In genomic region chr18:76873713-76874112, GRCh38 we compare ENCODE assay signal across 17 cellular contexts. TPM values are rescaled to one million over a fixed set of nuclear protein-coding genes. Genes with fewer than 3 reads are reported as not detected.
DNase-seq lines count a peak whose midpoint lies in the region; ATAC-seq and TF ChIP-seq lines count a peak whose summit lies in the region.
"Had no signal": no experiment of that assay in that cellular context is flagged by ENCODE, and none has a peak within 500 bp of the region (broad histone marks: within the 10 kb centered on the region; RNA-seq: fewer than 3 reads in every experiment).

No MANE protein-coding gene starts in this region.

- H3K36me3 Mint-ChIP-seq in activated CD4-positive, alpha-beta T cell treated with anti-CD3 and anti-CD28 coated beads for 36 hours (ENCODE audit: low read depth) = peaks cover 35% of the 10 kb centered on the region
- H3K36me3 Mint-ChIP-seq in activated T-helper 1 cell treated with anti-CD3 and anti-CD28 coated beads, Interleukin-12 subunit alpha, Interleukin-12 subunit beta, Interleukin-2, Interleukin-4 antibody, amounts not matched to agents 30 ng/mL and 10 ng/mL and 1 ng/mL, durations not matched to agents 14 hours and 24 hours and 36 hours (ENCODE audit: low read depth) = peaks cover 43% of the 10 kb centered on the region
- H3K36me3 Mint-ChIP-seq in neural crest cell (ENCODE audit: low read depth) (peaks cover 6% of the 10 kb centered on the region), T-cell (peaks cover 61% of the 10 kb centered on the region)

- POLR2A ChIA-PET in activated CD4-positive, alpha-beta T cell treated with anti-CD3 and anti-CD28 coated beads for 36 hours (lab: Charles Lee) = no interaction called here
- POLR2A ChIA-PET in T-cell (lab: Charles Lee) = no interaction called here

- peak overlapping the region; percentile 74 for H3K27ac Mint-ChIP-seq in activated CD4-positive, alpha-beta T cell treated with anti-CD3 and anti-CD28 coated beads for 36 hours
- peak overlapping the region; percentile 51 for H3K27ac Mint-ChIP-seq in activated T-helper 1 cell treated with anti-CD3 and anti-CD28 coated beads, Interleukin-12 subunit alpha, Interleukin-12 subunit beta, Interleukin-2, Interleukin-4 antibody, amounts not matched to agents 30 ng/mL and 10 ng/mL and 1 ng/mL, durations not matched to agents 14 hours and 24 hours and 36 hours
- peak overlapping the region; percentile 89 for H3K27ac Mint-ChIP-seq in neural crest cell (ENCODE audit: unreplicated experiment)
- no peak overlapping the region for H3K27ac Mint-ChIP-seq in T-cell

- no peak for DNase-seq in activated CD4-positive, alpha-beta T cell treated with anti-CD3 and anti-CD28 coated beads for 36 hours
- DNase-seq in activated CD4-positive, alpha-beta T cell treated with anti-CD3 and anti-CD28 coated beads, Interleukin-2, amount 50 U/mL, for 48 hours = no peak
- DNase-seq in DND-41 (no peak), neural crest cell (ENCODE audit: low read depth, low spot score) (no peak), NCI-H82 (lab: John Stamatoyannopoulos, UW) (no peak), T-cell (no peak), hepatic stellate cell (ENCODE audit: low spot score) (no peak)
- DNase-seq in activated T-helper 1 cell treated with anti-CD3 and anti-CD28 coated beads, Interleukin-12 subunit alpha, Interleukin-12 subunit beta, Interleukin-2, Interleukin-4 antibody, amounts not matched to agents 30 ng/mL and 10 ng/mL and 1 ng/mL, durations not matched to agents 14 hours and 24 hours and 36 hours (ENCODE audit: low spot score) = no peak
- DNase-seq: 8988T; CD8-positive, alpha-beta memory T cell; Karpas-422; NCI-H187 treated with DMSO at 0.1 percent for 48 hours; NCI-H446 treated with DMSO at 0.1 percent for 48 hours; NCI-H748 treated with DMSO at 0.1 percent for 48 hours; PC-9 had no signal

- H3K79me2 ChIP-seq in DND-41 (ENCODE audit: insufficient read depth, low read length) = no peaks in the 10 kb centered on the region

- CTCF ChIA-PET in activated CD4-positive, alpha-beta T cell treated with anti-CD3 and anti-CD28 coated beads for 36 hours (lab: Charles Lee) = interaction anchor here (1.7 to 1.8 kb wide), 2 partner anchors 14 to 72 kb away, joined by 6 to 9 read pairs; no protein-coding TSS in a partner anchor
- CTCF ChIA-PET in T-cell (lab: Charles Lee) = no interaction called here

- H3K4me2 ChIP-seq in DND-41 (ENCODE audit: insufficient read depth, low read length) = no peak overlapping the region
- H3K4me2 ChIP-seq: BLaER1, PC-9 had no signal

- no peak overlapping the region for H2AFZ ChIP-seq in DND-41 (ENCODE audit: low read depth, low read length)
- H2AFZ ChIP-seq: PC-9 had no signal

- H4K20me1 ChIP-seq in DND-41 (ENCODE audit: insufficient read depth, low read length) = 0 out of 2 replicates have a peak, but pooled peaks cover 2% of the 10 kb centered on the region

- H3K4me3 ChIP-seq in DND-41 (ENCODE audit: low read depth in 1 of 2, low read length in 2 of 2) = no peak overlapping the region
- H3K4me3 ChIP-seq: BLaER1, PC-9 had no signal

- TF ChIP-seq CTCF in DND-41 (IDR thresholded peaks at IDR 0.05; ENCODE audit: borderline replicate concordance, extremely low read depth, low read length, poor library complexity, severe bottlenecking) = no peak
- TF ChIP-seq CTCF in neural crest cell (conservative IDR thresholded peaks at IDR 0.05) = no peak

- peak overlapping the region; percentile 14; the same call in 1 of the 2 replicates for H3K27ac ChIP-seq in DND-41 (ENCODE audit: low read length)
- H3K27ac ChIP-seq: BLaER1, PC-9 had no signal

- peaks cover 14% of the 10 kb centered on the region for H3K4me1 Mint-ChIP-seq in activated CD4-positive, alpha-beta T cell treated with anti-CD3 and anti-CD28 coated beads for 36 hours
- peaks cover 23% of the 10 kb centered on the region for H3K4me1 Mint-ChIP-seq in activated T-helper 1 cell treated with anti-CD3 and anti-CD28 coated beads, Interleukin-12 subunit alpha, Interleukin-12 subunit beta, Interleukin-2, Interleukin-4 antibody, amounts not matched to agents 30 ng/mL and 10 ng/mL and 1 ng/mL, durations not matched to agents 14 hours and 24 hours and 36 hours (ENCODE audit: low read depth)
- H3K4me1 Mint-ChIP-seq in neural crest cell = peaks cover 19% of the 10 kb centered on the region
- H3K4me1 Mint-ChIP-seq in T-cell = peaks cover 0 to 14% (median 10%) of the 10 kb centered on the region in 3 donors

- no peaks in the 10 kb centered on the region for H3K27me3 ChIP-seq in DND-41 (ENCODE audit: insufficient read depth, low read length, poor library complexity)
- H3K27me3 ChIP-seq: BLaER1 had no signal

- H3K4me1 ChIP-seq in DND-41 (ENCODE audit: insufficient read depth, low read length) = no peaks in the 10 kb centered on the region
- H3K4me1 ChIP-seq: BLaER1 had no signal

- H3K36me3 ChIP-seq in DND-41 (ENCODE audit: insufficient read depth, low read length) = peaks cover 66% of the 10 kb centered on the region

- no peaks in the 10 kb centered on the region for H3K9me3 Mint-ChIP-seq in activated CD4-positive, alpha-beta T cell treated with anti-CD3 and anti-CD28 coated beads for 36 hours (ENCODE audit: low read depth)
- H3K9me3 Mint-ChIP-seq in activated T-helper 1 cell treated with anti-CD3 and anti-CD28 coated beads, Interleukin-12 subunit alpha, Interleukin-12 subunit beta, Interleukin-2, Interleukin-4 antibody, amounts not matched to agents 30 ng/mL and 10 ng/mL and 1 ng/mL, durations not matched to agents 14 hours and 24 hours and 36 hours = no peaks in the 10 kb centered on the region
- H3K9me3 Mint-ChIP-seq in neural crest cell = no peaks in the 10 kb centered on the region
- no peaks in the 10 kb centered on the region for H3K9me3 Mint-ChIP-seq in T-cell
- H3K9me3 Mint-ChIP-seq: CD8-positive, alpha-beta memory T cell had no signal

- intact Hi-C loops in activated CD4-positive, alpha-beta T cell treated with anti-CD3 and anti-CD28 coated beads for 36 hours (cut with DNase I, micrococcal nuclease) = loop anchor here in 1 of 2 experiments (2.0 kb wide), 2 partner anchors 51 to 777 kb away; partner anchors contain the start of gene ZNF236
- intact Hi-C loops in activated T-helper 1 cell treated with anti-CD3 and anti-CD28 coated beads, Interleukin-12 subunit alpha, Interleukin-12 subunit beta, Interleukin-2, Interleukin-4 antibody, amounts not matched to agents 30 ng/mL and 10 ng/mL and 1 ng/mL, durations not matched to agents 14 hours and 24 hours and 36 hours (cut with micrococcal nuclease) = loop anchor here (2.0 kb wide), 1 partner anchor 777 kb away; no protein-coding TSS in a partner anchor

- no peak overlapping the region for H3K9ac ChIP-seq in DND-41 (ENCODE audit: low read depth, low read length)
- H3K9ac ChIP-seq: BLaER1 had no signal

- no peak overlapping the region for H3K4me3 Mint-ChIP-seq in activated CD4-positive, alpha-beta T cell treated with anti-CD3 and anti-CD28 coated beads for 36 hours
- no peak overlapping the region for H3K4me3 Mint-ChIP-seq in activated T-helper 1 cell treated with anti-CD3 and anti-CD28 coated beads, Interleukin-12 subunit alpha, Interleukin-12 subunit beta, Interleukin-2, Interleukin-4 antibody, amounts not matched to agents 30 ng/mL and 10 ng/mL and 1 ng/mL, durations not matched to agents 14 hours and 24 hours and 36 hours
- no peak overlapping the region for H3K4me3 Mint-ChIP-seq in neural crest cell
- no peak overlapping the region for H3K4me3 Mint-ChIP-seq in T-cell

- no peaks in the 10 kb centered on the region for H3K27me3 Mint-ChIP-seq in activated CD4-positive, alpha-beta T cell treated with anti-CD3 and anti-CD28 coated beads for 36 hours
- no peaks in the 10 kb centered on the region for H3K27me3 Mint-ChIP-seq in activated T-helper 1 cell treated with anti-CD3 and anti-CD28 coated beads, Interleukin-12 subunit alpha, Interleukin-12 subunit beta, Interleukin-2, Interleukin-4 antibody, amounts not matched to agents 30 ng/mL and 10 ng/mL and 1 ng/mL, durations not matched to agents 14 hours and 24 hours and 36 hours (ENCODE audit: insufficient read depth)
- H3K27me3 Mint-ChIP-seq in neural crest cell (ENCODE audit: low read depth) (no peaks in the 10 kb centered on the region), T-cell (no peaks in the 10 kb centered on the region)

- no peaks in the 10 kb centered on the region for H3K9me3 ChIP-seq in DND-41 (ENCODE audit: insufficient read depth, low read length, severe bottlenecking)
- H3K9me3 ChIP-seq: BLaER1 had no signal

- no peak for ATAC-seq in activated CD4-positive, alpha-beta T cell treated with anti-CD3 and anti-CD28 coated beads for 36 hours
- ATAC-seq in DND-41 (ENCODE audit: insufficient read depth, low read depth) (no peak), T-cell (replicated peaks in 1 of 4) (no peak)
- ATAC-seq: Right ventricle myocardium inferior had no signal

RNA-seq across cellular contexts. Expression of gene ZNF236, which starts 51.4 kb away (rescaled TPM):
- total RNA-seq in activated CD4-positive, alpha-beta T cell treated with anti-CD3 and anti-CD28 coated beads for 36 hours = 10 to 100 TPM; 13.7 to 25.7 TPM
- total RNA-seq in activated T-helper 1 cell treated with anti-CD3 and anti-CD28 coated beads, Interleukin-12 subunit alpha, Interleukin-12 subunit beta, Interleukin-2, Interleukin-4 antibody, amounts not matched to agents 30 ng/mL and 10 ng/mL and 1 ng/mL, durations not matched to agents 14 hours and 24 hours and 36 hours = 18.0 and 21.5 TPM in 2 replicates
- 18.4 and 20.4 TPM in 2 replicates for total RNA-seq in neural crest cell
- total RNA-seq in T-cell = 10 to 100 TPM; 24.6 to 33.3 (median 28.4) TPM

Comparison
In these comparisons a context has a peak if more than half of its experiments do, and no peak if none do; other contexts are left out.
1. H3K27ac Mint-ChIP-seq: peak in activated CD4-positive, alpha-beta T cell treated with anti-CD3 and anti-CD28 coated beads for 36 hours (single experiment), activated T-helper 1 cell treated with anti-CD3 and anti-CD28 coated beads, Interleukin-12 subunit alpha, Interleukin-12 subunit beta, Interleukin-2, Interleukin-4 antibody, amounts not matched to agents 30 ng/mL and 10 ng/mL and 1 ng/mL, durations not matched to agents 14 hours and 24 hours and 36 hours (single experiment) and neural crest cell (single experiment); none in T-cell (0 of 2).